ENCODE assay signal across 1 cellular context in the genomic region with DNA sequence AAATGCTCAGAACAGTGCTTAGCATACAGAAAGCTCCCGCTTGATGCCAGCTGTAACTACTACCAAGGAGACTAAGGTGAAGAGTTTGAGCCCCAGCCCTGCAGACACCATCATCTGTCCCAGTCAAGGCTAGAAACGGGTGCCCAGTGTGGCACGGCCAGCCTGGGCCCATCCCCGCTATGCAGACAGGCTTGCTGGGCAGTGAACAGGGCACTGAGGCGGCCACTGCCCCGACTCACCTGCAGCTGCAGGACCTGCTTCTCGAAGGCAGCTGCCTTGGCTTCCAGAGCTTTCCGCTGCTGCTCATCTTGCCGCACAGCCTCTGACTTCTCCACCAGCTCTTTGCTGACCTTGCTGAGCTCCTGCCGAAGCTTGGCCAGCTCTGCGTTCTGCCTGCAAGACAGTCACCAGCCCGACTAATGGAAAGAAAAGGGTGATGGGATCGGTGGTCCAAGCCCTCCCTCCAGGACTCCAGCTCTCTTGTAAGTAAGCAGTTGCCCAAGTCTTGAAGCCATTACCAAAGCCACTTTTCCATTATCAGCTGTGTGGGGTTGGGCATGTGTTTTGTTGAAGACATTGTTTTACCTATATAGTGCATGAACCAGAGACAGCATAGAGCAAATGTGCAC.
TF ChIP-seq lines count a peak whose summit lies in the region.

No MANE protein-coding gene starts in this region.

TF ChIP-seq in HepG2, 621 proteins besides CTCF, POLR2A, EP300 and RAD21:
- TF ChIP-seq ZNF83 (CRISPR knock-in tag; IDR thresholded peaks at IDR 0.05; ENCODE audit: borderline replicate concordance) (peak; percentile 2; the same call in 1 of the 2 replicates), ZSCAN22 (CRISPR knock-in tag; IDR thresholded peaks at IDR 0.05) (no peak), NFATC3 (CRISPR knock-in tag; IDR thresholded peaks at IDR 0.05) (no peak), POLR2AphosphoS5 (IDR thresholded peaks at IDR 0.05; ENCODE audit: low read depth, low read length) (no peak), ZFP62 (CRISPR knock-in tag; IDR thresholded peaks at IDR 0.05) (0 out of 2 replicates have a peak, but pooled peaks have one; percentile 69), KAT7 (CRISPR knock-in tag; IDR thresholded peaks at IDR 0.05; ENCODE audit: borderline replicate concordance) (no peak), ZNF776 (CRISPR knock-in tag; IDR thresholded peaks at IDR 0.05) (0 out of 2 replicates have a peak, but pooled peaks have one; percentile 45), ZSCAN25 (CRISPR knock-in tag; IDR thresholded peaks at IDR 0.05) (no peak), ZNF335 (CRISPR knock-in tag; IDR thresholded peaks at IDR 0.05) (no peak), NFIB (CRISPR knock-in tag; IDR thresholded peaks at IDR 0.05; ENCODE audit: borderline replicate concordance) (no peak), GATAD1 (CRISPR knock-in tag; IDR thresholded peaks at IDR 0.05) (no peak), ZNF547 (CRISPR knock-in tag; IDR thresholded peaks at IDR 0.05) (no peak), ATM (IDR thresholded peaks at IDR 0.05; ENCODE audit: borderline replicate concordance) (no peak), AGO2 (optimal IDR thresholded peaks at IDR 0.05; ENCODE audit: low read depth, low read length) (peak; percentile 62), RBM22 (optimal IDR thresholded peaks at IDR 0.05; ENCODE audit: low read length) (peak; percentile 90)
- TF ChIP-seq, protein P1, sequence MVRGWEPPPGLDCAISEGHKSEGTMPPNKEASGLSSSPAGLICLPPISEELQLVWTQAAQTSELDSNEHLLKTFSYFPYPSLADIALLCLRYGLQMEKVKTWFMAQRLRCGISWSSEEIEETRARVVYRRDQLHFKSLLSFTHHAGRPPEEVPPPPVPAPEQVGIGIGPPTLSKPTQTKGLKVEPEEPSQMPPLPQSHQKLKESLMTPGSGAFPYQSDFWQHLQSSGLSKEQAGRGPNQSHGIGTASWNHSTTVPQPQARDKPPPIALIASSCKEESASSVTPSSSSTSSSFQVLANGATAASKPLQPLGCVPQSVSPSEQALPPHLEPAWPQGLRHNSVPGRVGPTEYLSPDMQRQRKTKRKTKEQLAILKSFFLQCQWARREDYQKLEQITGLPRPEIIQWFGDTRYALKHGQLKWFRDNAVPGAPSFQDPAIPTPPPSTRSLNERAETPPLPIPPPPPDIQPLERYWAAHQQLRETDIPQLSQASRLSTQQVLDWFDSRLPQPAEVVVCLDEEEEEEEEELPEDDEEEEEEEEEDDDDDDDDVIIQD (CRISPR knock-in tag; IDR thresholded peaks at IDR 0.05; ENCODE audit: low read depth) = no peak
- TF ChIP-seq, protein P2, sequence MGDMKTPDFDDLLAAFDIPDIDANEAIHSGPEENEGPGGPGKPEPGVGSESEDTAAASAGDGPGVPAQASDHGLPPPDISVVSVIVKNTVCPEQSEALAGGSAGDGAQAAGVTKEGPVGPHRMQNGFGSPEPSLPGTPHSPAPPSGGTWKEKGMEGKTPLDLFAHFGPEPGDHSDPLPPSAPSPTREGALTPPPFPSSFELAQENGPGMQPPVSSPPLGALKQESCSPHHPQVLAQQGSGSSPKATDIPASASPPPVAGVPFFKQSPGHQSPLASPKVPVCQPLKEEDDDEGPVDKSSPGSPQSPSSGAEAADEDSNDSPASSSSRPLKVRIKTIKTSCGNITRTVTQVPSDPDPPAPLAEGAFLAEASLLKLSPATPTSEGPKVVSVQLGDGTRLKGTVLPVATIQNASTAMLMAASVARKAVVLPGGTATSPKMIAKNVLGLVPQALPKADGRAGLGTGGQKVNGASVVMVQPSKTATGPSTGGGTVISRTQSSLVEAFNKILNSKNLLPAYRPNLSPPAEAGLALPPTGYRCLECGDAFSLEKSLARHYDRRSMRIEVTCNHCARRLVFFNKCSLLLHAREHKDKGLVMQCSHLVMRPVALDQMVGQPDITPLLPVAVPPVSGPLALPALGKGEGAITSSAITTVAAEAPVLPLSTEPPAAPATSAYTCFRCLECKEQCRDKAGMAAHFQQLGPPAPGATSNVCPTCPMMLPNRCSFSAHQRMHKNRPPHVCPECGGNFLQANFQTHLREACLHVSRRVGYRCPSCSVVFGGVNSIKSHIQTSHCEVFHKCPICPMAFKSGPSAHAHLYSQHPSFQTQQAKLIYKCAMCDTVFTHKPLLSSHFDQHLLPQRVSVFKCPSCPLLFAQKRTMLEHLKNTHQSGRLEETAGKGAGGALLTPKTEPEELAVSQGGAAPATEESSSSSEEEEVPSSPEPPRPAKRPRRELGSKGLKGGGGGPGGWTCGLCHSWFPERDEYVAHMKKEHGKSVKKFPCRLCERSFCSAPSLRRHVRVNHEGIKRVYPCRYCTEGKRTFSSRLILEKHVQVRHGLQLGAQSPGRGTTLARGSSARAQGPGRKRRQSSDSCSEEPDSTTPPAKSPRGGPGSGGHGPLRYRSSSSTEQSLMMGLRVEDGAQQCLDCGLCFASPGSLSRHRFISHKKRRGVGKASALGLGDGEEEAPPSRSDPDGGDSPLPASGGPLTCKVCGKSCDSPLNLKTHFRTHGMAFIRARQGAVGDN (CRISPR knock-in tag; IDR thresholded peaks at IDR 0.05) = 0 out of 2 replicates have a peak, but pooled peaks have one; percentile 19
- TF ChIP-seq, protein P3, sequence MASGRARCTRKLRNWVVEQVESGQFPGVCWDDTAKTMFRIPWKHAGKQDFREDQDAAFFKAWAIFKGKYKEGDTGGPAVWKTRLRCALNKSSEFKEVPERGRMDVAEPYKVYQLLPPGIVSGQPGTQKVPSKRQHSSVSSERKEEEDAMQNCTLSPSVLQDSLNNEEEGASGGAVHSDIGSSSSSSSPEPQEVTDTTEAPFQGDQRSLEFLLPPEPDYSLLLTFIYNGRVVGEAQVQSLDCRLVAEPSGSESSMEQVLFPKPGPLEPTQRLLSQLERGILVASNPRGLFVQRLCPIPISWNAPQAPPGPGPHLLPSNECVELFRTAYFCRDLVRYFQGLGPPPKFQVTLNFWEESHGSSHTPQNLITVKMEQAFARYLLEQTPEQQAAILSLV (CRISPR knock-in tag; IDR thresholded peaks at IDR 0.05; ENCODE audit: borderline replicate concordance) = 0 out of 2 replicates have a peak, but pooled peaks have one; percentile 26
